In the genomic region with DNA sequence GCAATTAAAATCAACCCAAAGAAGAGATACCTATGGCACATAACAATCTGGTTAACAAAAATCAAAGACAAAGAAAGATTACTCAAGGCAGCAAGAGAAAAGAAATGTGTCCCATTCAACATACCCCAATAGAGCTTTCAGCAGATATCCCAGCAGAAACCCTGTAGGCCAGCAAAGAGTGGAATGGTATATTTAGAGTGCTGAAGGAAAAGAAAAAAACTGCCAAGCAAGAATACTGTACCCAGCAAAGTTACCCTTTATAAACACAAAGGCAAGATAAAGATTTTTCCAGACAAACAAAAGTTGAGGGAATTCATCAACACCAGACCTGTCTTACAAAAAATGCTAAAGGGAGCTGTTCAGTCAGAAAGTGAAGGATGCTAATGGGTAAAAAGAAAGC, we compare ENCODE assay signal across 7 cellular contexts.
"Had no signal": no experiment of that assay in that cellular context is flagged by ENCODE, and none has a peak within 500 bp of the region (broad histone marks: within the 10 kb centered on the region; RNA-seq: fewer than 3 reads in every experiment).

No MANE protein-coding gene starts in this region.

- H3K27ac ChIP-seq: HL-60 had no signal

- DNase-seq: GOT3, H9, HCEC 1CT, HFFc6, Karpas-422, KG1 had no signal
